In genomic region chr12:11731455-11731854, GRCh38 we compare ENCODE assay signal across 10 cellular contexts.
DNase-seq lines count a peak whose midpoint lies in the region; ATAC-seq and TF ChIP-seq lines count a peak whose summit lies in the region.
"Had no signal": no experiment of that assay in that cellular context is flagged by ENCODE, and none has a peak within 500 bp of the region (broad histone marks: within the 10 kb centered on the region; RNA-seq: fewer than 3 reads in every experiment).

No MANE protein-coding gene starts in this region.

- H3K36me3 Mint-ChIP-seq in chondrocyte (ENCODE audit: low read depth) = no peaks in the 10 kb centered on the region

- H3K9me3 Mint-ChIP-seq in chondrocyte (ENCODE audit: low read depth) = no peaks in the 10 kb centered on the region

- intact Hi-C loops in adrenal gland (cut with DNase I) = no loop called here

- H3K27ac ChIP-seq in adrenal gland = no peak overlapping the region

- peaks cover 9 to 33% of the 10 kb centered on the region in 2 donors for H3K4me1 ChIP-seq in adrenal gland (replicated peaks in 1 of 2)

- no peaks in the 10 kb centered on the region for H3K27me3 Mint-ChIP-seq in chondrocyte (ENCODE audit: low read depth)

- no peaks in the 10 kb centered on the region for H3K27me3 ChIP-seq in adrenal gland

- ATAC-seq in HG02763 (IDR thresholded peaks at IDR 0.05; ENCODE audit: unreplicated experiment) (no peak), omental fat pad (ENCODE audit: low FRiP score) (no peak)

- peak overlapping the region; percentile 87 for H3K27ac Mint-ChIP-seq in chondrocyte (ENCODE audit: unreplicated experiment)

- no peak for TF ChIP-seq POLR2A in adrenal gland (IDR thresholded peaks at IDR 0.05)

- H3K4me3 ChIP-seq in GM12875 (ENCODE audit: low read depth, low read length) (peak overlapping the region; percentile 6), adrenal gland (no peak overlapping the region)

- DNase-seq in NAMALWA (ENCODE audit: low spot score) (peak; percentile 43), chondrocyte (ENCODE audit: low spot score) (no peak), renal cortical epithelial cell (ENCODE audit: low read depth) (peak; percentile 83), midbrain (lab: John Stamatoyannopoulos, UW) (no peak), adrenal gland (no peak), omental fat pad (ENCODE audit: low spot score) (no peak)
- DNase-seq: activated CD8-positive, alpha-beta memory T cell treated with anti-CD3 and anti-CD28 coated beads, Interleukin-2, amount 50 U/mL, for 48 hours; NCI-H1417 treated with DMSO at 0.1 percent for 48 hours had no signal

- H3K4me1 Mint-ChIP-seq in chondrocyte (ENCODE audit: low read depth) = peaks cover 45% of the 10 kb centered on the region

- no peak overlapping the region for H3K4me3 Mint-ChIP-seq in chondrocyte (ENCODE audit: unreplicated experiment)

- no peak for TF ChIP-seq CTCF in GM12875 (IDR thresholded peaks at IDR 0.05; ENCODE audit: borderline replicate concordance, insufficient read depth, low read depth, low read length)
- no peak for TF ChIP-seq CTCF in chondrocyte (IDR thresholded peaks at IDR 0.05)
- TF ChIP-seq CTCF in adrenal gland (IDR thresholded peaks at IDR 0.05) = no peak
- TF ChIP-seq CTCF in omental fat pad (IDR thresholded peaks at IDR 0.05) = no peak

- WGBS in adrenal gland, 4 donors = 50 to 61% (median 56%) methylated on average over 3 of the region's 3 CpGs

- no peaks in the 10 kb centered on the region for H3K36me3 ChIP-seq in adrenal gland (replicated peaks in 1 of 2)

- no peaks in the 10 kb centered on the region for H3K9me3 ChIP-seq in adrenal gland (replicated peaks in 1 of 3)

Comparison
In these comparisons a context has a peak if more than half of its experiments do, and no peak if none do; other contexts are left out.
1. DNase-seq: peak in NAMALWA (single experiment) and renal cortical epithelial cell (single experiment); none in chondrocyte (single experiment), midbrain (single experiment), adrenal gland (0 of 7) and omental fat pad (single experiment).